In genomic region chr5:50807661-50808060, GRCh38 we compare ENCODE assay signal across 18 cellular contexts.
DNase-seq lines count a peak whose midpoint lies in the region; TF ChIP-seq lines count a peak whose summit lies in the region.
"Had no signal": no experiment of that assay in that cellular context is flagged by ENCODE, and none has a peak within 500 bp of the region (broad histone marks: within the 10 kb centered on the region; RNA-seq: fewer than 3 reads in every experiment).

No MANE protein-coding gene starts in this region.

- no peak for TF ChIP-seq CTCF in endodermal cell (conservative IDR thresholded peaks at IDR 0.05)

- H3K36me3 ChIP-seq in HUES6 (ENCODE audit: control insufficient read depth, insufficient read depth, low read length) = no peaks in the 10 kb centered on the region
- H3K36me3 ChIP-seq in endodermal cell (ENCODE audit: control insufficient read depth, insufficient read depth, low read length) = no peaks in the 10 kb centered on the region
- H3K36me3 ChIP-seq: gastrocnemius medialis had no signal

- H3K27ac Mint-ChIP-seq in endodermal cell = peak overlapping the region; percentile 7
- H3K27ac Mint-ChIP-seq: H9 had no signal

- H3K36me3 Mint-ChIP-seq in endodermal cell (ENCODE audit: low read depth) = peaks cover 17% of the 10 kb centered on the region

- H3K27ac ChIP-seq in HUES6 (ENCODE audit: low read depth, low read length) (peak overlapping the region; percentile 47; the same call in 1 of the 2 replicates), endodermal cell (ENCODE audit: low read depth, low read length) (no peak overlapping the region), caudate nucleus (ENCODE audit: low read depth, low read length) (no peak overlapping the region)
- H3K27ac ChIP-seq: ascending aorta, gastrocnemius medialis had no signal

- no peaks in the 10 kb centered on the region for H3K27me3 Mint-ChIP-seq in endodermal cell (ENCODE audit: insufficient read depth)

- H3K4me1 Mint-ChIP-seq in endodermal cell = peaks cover 22% of the 10 kb centered on the region

- WGBS in endodermal cell (ENCODE audit: insufficient coverage in 1 of 2, insufficient read length in 1 of 2), 2 experiments = 79 to 100% methylated on average over 1 to 2 of the region's 2 CpGs

- H3K9me3 ChIP-seq in HUES6 (ENCODE audit: control insufficient read depth, insufficient read depth, low read depth, low read length) (no peaks in the 10 kb centered on the region), endodermal cell (ENCODE audit: control insufficient read depth, low read length) (peaks cover 15% of the 10 kb centered on the region)

- H3K9me3 Mint-ChIP-seq in endodermal cell = peaks cover 15% of the 10 kb centered on the region

- H3K4me3 ChIP-seq in HUES6 (ENCODE audit: low read depth, low read length) = no peak overlapping the region
- no peak overlapping the region for H3K4me3 ChIP-seq in endodermal cell (ENCODE audit: low read length)
- H3K4me3 ChIP-seq: ascending aorta, gastrocnemius medialis had no signal

- peak; percentile 4 for DNase-seq in AG08396 (ENCODE audit: low spot score)
- DNase-seq in endodermal cell = no peak
- peak; percentile 1 for DNase-seq in iris pigment epithelial cell (ENCODE audit: low read depth)
- no peak for DNase-seq in COLO668 (lab: John Stamatoyannopoulos, UW; ENCODE audit: unreplicated experiment)
- no peak for DNase-seq in NCI-H526 (lab: John Stamatoyannopoulos, UW)
- DNase-seq in caudate nucleus (lab: John Stamatoyannopoulos, UW) = no peak
- no peak for DNase-seq in activated effector memory CD4-positive, alpha-beta T cell treated with Interleukin-2 at 50 U/mL for 16 hours
- DNase-seq: activated CD4-positive, alpha-beta T cell treated with anti-CD3 and anti-CD28 coated beads for 48 hours; activated CD8-positive, alpha-beta memory T cell treated with anti-CD3 and anti-CD28 coated beads, Interleukin-2, amount 50 U/mL, for 4 hours; Calu3; effector CD4-positive, alpha-beta T cell; gastrocnemius medialis; GF-D8; H9; nucleus accumbens; stimulated activated CD4-positive, alpha-beta T cell treated with anti-CD3 and anti-CD28 coated beads, Interleukin-4, amount 100 ng/mL, for 1 hour had no signal

- H3K27me3 ChIP-seq in HUES6 (ENCODE audit: control insufficient read depth, insufficient read depth, low read length) (no peaks in the 10 kb centered on the region), endodermal cell (ENCODE audit: control insufficient read depth, insufficient read depth, low read length, poor library complexity, severe bottlenecking) (no peaks in the 10 kb centered on the region)
- H3K27me3 ChIP-seq: ascending aorta, gastrocnemius medialis had no signal

- H3K4me1 ChIP-seq in HUES6 (ENCODE audit: control insufficient read depth, insufficient read depth, low read length) (peaks cover 9% of the 10 kb centered on the region; the same call in 1 of the 2 replicates), endodermal cell (ENCODE audit: control insufficient read depth, insufficient read depth, low read length) (peaks cover 5% of the 10 kb centered on the region)
- H3K4me1 ChIP-seq: ascending aorta, gastrocnemius medialis had no signal

- H3K9ac ChIP-seq in HUES6 (ENCODE audit: low read length) = no peak overlapping the region
- peak overlapping the region; percentile 31 for H3K9ac ChIP-seq in endodermal cell (ENCODE audit: extremely low read depth, low read length, poor library complexity, severe bottlenecking)

- H3K4me3 Mint-ChIP-seq in endodermal cell = no peak overlapping the region
- H3K4me3 Mint-ChIP-seq: H9 had no signal

Comparison
In these comparisons a context has a peak if more than half of its experiments do, and no peak if none do; other contexts are left out.
1. DNase-seq: peak in AG08396 (single experiment) and iris pigment epithelial cell (single experiment); none in endodermal cell (single experiment), COLO668 (single experiment), NCI-H526 (0 of 2), caudate nucleus (0 of 61) and activated effector memory CD4-positive, alpha-beta T cell treated with Interleukin-2 at 50 U/mL for 16 hours (single experiment).